ENCODE assay signal across 11 cellular contexts in the genomic region with DNA sequence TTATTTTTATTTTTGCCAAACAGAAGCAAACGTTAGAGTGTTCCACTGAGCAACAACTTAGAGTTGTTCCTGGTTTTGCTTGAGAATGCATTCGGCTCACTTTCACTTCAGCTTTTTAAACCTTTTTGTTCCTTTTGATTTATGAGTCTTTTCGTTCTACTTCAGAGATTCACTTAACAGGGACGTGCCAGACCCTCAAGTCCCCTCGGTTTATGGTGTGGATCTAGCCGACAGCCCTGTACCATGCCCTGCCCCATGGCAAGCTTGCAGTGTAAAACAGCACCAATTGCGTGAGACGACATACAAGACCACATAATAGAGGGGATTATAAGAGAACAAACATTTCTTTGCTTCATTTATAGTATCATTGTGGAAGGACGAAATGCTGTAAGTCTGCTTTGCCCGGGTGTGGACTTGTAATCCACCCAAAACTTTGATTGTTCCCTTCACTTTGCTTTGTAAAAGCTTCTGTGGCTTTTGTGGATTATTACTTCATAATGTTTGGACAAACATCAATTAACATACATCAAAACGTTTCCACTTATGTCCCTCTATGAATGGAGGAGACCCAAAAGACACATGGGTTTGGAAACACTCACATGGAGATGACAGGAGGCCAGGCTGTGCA.
DNase-seq lines count a peak whose midpoint lies in the region; ATAC-seq, FAIRE-seq and TF ChIP-seq lines count a peak whose summit lies in the region.
"Had no signal": no experiment of that assay in that cellular context is flagged by ENCODE, and none has a peak within 500 bp of the region (broad histone marks: within the 10 kb centered on the region; RNA-seq: fewer than 3 reads in every experiment).

No MANE protein-coding gene starts in this region.

- TF ChIP-seq EP300 in GM12878 (IDR thresholded peaks at IDR 0.05; ENCODE audit: borderline replicate concordance in 1 of 2, control insufficient read depth in 1 of 2, low read depth in 2 of 2, low read length in 2 of 2) = no peak

- ATAC-seq in HG03139 (IDR thresholded peaks at IDR 0.05; ENCODE audit: unreplicated experiment) (peak; percentile 54), GM12878 (peak; percentile 71)

- H3K4me1 ChIP-seq in GM12878 (ENCODE audit: control insufficient read depth, insufficient read depth, low read length) (no peaks in the 10 kb centered on the region), skeletal muscle satellite cell (ENCODE audit: control insufficient read depth, insufficient read depth, low read length) (peaks cover 20% of the 10 kb centered on the region)
- H3K4me1 ChIP-seq: right lobe of liver had no signal

- H3K27ac Mint-ChIP-seq in activated T-helper 1 cell treated with anti-CD3 and anti-CD28 coated beads, Interleukin-12 subunit alpha, Interleukin-12 subunit beta, Interleukin-2, Interleukin-4 antibody, amounts not matched to agents 30 ng/mL and 10 ng/mL and 1 ng/mL, durations not matched to agents 14 hours and 24 hours and 36 hours = no peak overlapping the region
- H3K27ac Mint-ChIP-seq: activated CD4-positive, alpha-beta memory T cell treated with anti-CD3 and anti-CD28 coated beads for 36 hours had no signal

- DNase-seq in DMS153 (lab: John Stamatoyannopoulos, UW) (peak; percentile 60), DMS153 treated with DMSO at 0.1 percent for 48 hours (lab: John Stamatoyannopoulos, UW; ENCODE audit: unreplicated experiment) (no peak), GM12878 (ENCODE audit: low read depth, low spot score) (no peak), AG20443 (ENCODE audit: low spot score) (no peak)
- DNase-seq in stimulated activated naive CD4-positive, alpha-beta T cell treated with Interleukin-2 at 50 U/mL for 16 hours (lab: John Stamatoyannopoulos, UW) = no peak
- no peak for DNase-seq in activated T-helper 1 cell treated with anti-CD3 and anti-CD28 coated beads, Interleukin-12 subunit alpha, Interleukin-12 subunit beta, Interleukin-2, Interleukin-4 antibody, amounts not matched to agents 30 ng/mL and 10 ng/mL and 1 ng/mL, durations not matched to agents 14 hours and 24 hours and 36 hours (ENCODE audit: low spot score)
- DNase-seq: activated CD4-positive, alpha-beta memory T cell treated with anti-CD3 and anti-CD28 coated beads for 36 hours; right lobe of liver had no signal

- RAD21 ChIA-PET in GM12878 (lab: Charles Lee; ENCODE audit: unreplicated experiment) = no interaction called here

- peaks cover 2% of the 10 kb centered on the region for H3K27me3 Mint-ChIP-seq in activated T-helper 1 cell treated with anti-CD3 and anti-CD28 coated beads, Interleukin-12 subunit alpha, Interleukin-12 subunit beta, Interleukin-2, Interleukin-4 antibody, amounts not matched to agents 30 ng/mL and 10 ng/mL and 1 ng/mL, durations not matched to agents 14 hours and 24 hours and 36 hours (ENCODE audit: insufficient read depth)
- H3K27me3 Mint-ChIP-seq: activated CD4-positive, alpha-beta memory T cell treated with anti-CD3 and anti-CD28 coated beads for 36 hours had no signal

- under 1% methylated on average over 11 of the region's 11 CpGs for WGBS in GM12878 (ENCODE audit: insufficient coverage, insufficient replicate concordance, low lambda C conversion rate, missing lambda C conversion rate)

- no peak for FAIRE-seq in GM12878 (lab: Jason Lieb, UNC)

- no peaks in the 10 kb centered on the region for H3K9me3 Mint-ChIP-seq in activated T-helper 1 cell treated with anti-CD3 and anti-CD28 coated beads, Interleukin-12 subunit alpha, Interleukin-12 subunit beta, Interleukin-2, Interleukin-4 antibody, amounts not matched to agents 30 ng/mL and 10 ng/mL and 1 ng/mL, durations not matched to agents 14 hours and 24 hours and 36 hours
- H3K9me3 Mint-ChIP-seq: activated CD4-positive, alpha-beta memory T cell treated with anti-CD3 and anti-CD28 coated beads for 36 hours had no signal

- in situ Hi-C loops in GM12878 (cut with MboI) = no loop called here

- H3K9me3 ChIP-seq in GM12878 (replicated peaks; ENCODE audit: control insufficient read depth, insufficient read depth, low read length) (no peaks in the 10 kb centered on the region), skeletal muscle satellite cell (replicated peaks; ENCODE audit: low read length) (no peaks in the 10 kb centered on the region)
- H3K9me3 ChIP-seq: right lobe of liver had no signal

- H3K4me2 ChIP-seq in GM12878 (ENCODE audit: control insufficient read depth, insufficient read depth) (0 out of 2 replicates have a peak overlapping the region, but pooled peaks have one; percentile 22), skeletal muscle satellite cell (ENCODE audit: low read length) (peak overlapping the region; percentile 61)

- H3K4me3 ChIP-seq in GM12878 (no peak overlapping the region), skeletal muscle satellite cell (ENCODE audit: low read length) (peak overlapping the region; percentile 6)
- H3K4me3 ChIP-seq: right lobe of liver had no signal

- no peak for TF ChIP-seq POLR2A in GM12878 (IDR thresholded peaks at IDR 0.05; ENCODE audit: low read depth, low read length)

- intact Hi-C loops in GM12878 (cut with micrococcal nuclease; ENCODE audit: unreplicated experiment) = loop anchor here (10.0 kb wide), 1 partner anchor 1813 kb away; no protein-coding TSS in a partner anchor
- intact Hi-C loops in activated T-helper 1 cell treated with anti-CD3 and anti-CD28 coated beads, Interleukin-12 subunit alpha, Interleukin-12 subunit beta, Interleukin-2, Interleukin-4 antibody, amounts not matched to agents 30 ng/mL and 10 ng/mL and 1 ng/mL, durations not matched to agents 14 hours and 24 hours and 36 hours (cut with micrococcal nuclease) = no loop called here

- peak overlapping the region; percentile 45 for H2AFZ ChIP-seq in GM12878 (ENCODE audit: control insufficient read depth, low read depth, low read length)

- CTCF ChIA-PET in GM12878 (lab: Yijun Ruan, JAX) = interaction anchor here (0.8 kb wide), 1 partner anchor 902 kb away, joined by 3 read pairs; no protein-coding TSS in a partner anchor

- no peak overlapping the region for H3K27ac ChIP-seq in GM12878 (ENCODE audit: control insufficient read depth, insufficient read depth)
- H3K27ac ChIP-seq: 22Rv1, right lobe of liver had no signal

- no peak for TF ChIP-seq RAD21 in GM12878 (IDR thresholded peaks at IDR 0.05; ENCODE audit: insufficient read depth, low read depth, low read length)

- no peaks in the 10 kb centered on the region for H3K79me2 ChIP-seq in GM12878 (ENCODE audit: control insufficient read depth, insufficient read depth, low read length)

- H3K36me3 Mint-ChIP-seq in activated T-helper 1 cell treated with anti-CD3 and anti-CD28 coated beads, Interleukin-12 subunit alpha, Interleukin-12 subunit beta, Interleukin-2, Interleukin-4 antibody, amounts not matched to agents 30 ng/mL and 10 ng/mL and 1 ng/mL, durations not matched to agents 14 hours and 24 hours and 36 hours (ENCODE audit: low read depth) = no peaks in the 10 kb centered on the region
- H3K36me3 Mint-ChIP-seq: activated CD4-positive, alpha-beta memory T cell treated with anti-CD3 and anti-CD28 coated beads for 36 hours had no signal

- H3K9ac ChIP-seq in GM12878 (ENCODE audit: control insufficient read depth, insufficient read depth, low read length) (no peak overlapping the region), skeletal muscle satellite cell (ENCODE audit: low read depth, low read length) (peak overlapping the region; percentile 54)

- POLR2A ChIA-PET in GM12878 (lab: Charles Lee) = no interaction called here

- no peak for TF ChIP-seq CTCF in GM12878 (IDR thresholded peaks at IDR 0.05 in 2 of 3, conservative IDR thresholded peaks at IDR 0.05 in 1 of 3; ENCODE audit: control insufficient read depth in 2 of 3, extremely low read depth in 1 of 3, insufficient read depth in 1 of 3, low read depth in 3 of 3, low read length in 3 of 3)

- SMC1A ChIA-PET in GM12878 (lab: Charles Lee; ENCODE audit: uncharacterized antibody, unreplicated experiment) = interaction anchor here (1.8 kb wide), 1 partner anchor 39 kb away, joined by 5 read pairs; no protein-coding TSS in a partner anchor

- H3K36me3 ChIP-seq in GM12878 (ENCODE audit: control insufficient read depth in 2 of 2, insufficient read depth in 2 of 2, low read length in 1 of 2) = no peaks in the 10 kb centered on the region
- no peaks in the 10 kb centered on the region for H3K36me3 ChIP-seq in skeletal muscle satellite cell (ENCODE audit: insufficient read depth, low read length)
- H3K36me3 ChIP-seq: right lobe of liver had no signal

- H3K4me1 Mint-ChIP-seq in activated T-helper 1 cell treated with anti-CD3 and anti-CD28 coated beads, Interleukin-12 subunit alpha, Interleukin-12 subunit beta, Interleukin-2, Interleukin-4 antibody, amounts not matched to agents 30 ng/mL and 10 ng/mL and 1 ng/mL, durations not matched to agents 14 hours and 24 hours and 36 hours (ENCODE audit: low read depth) = no peaks in the 10 kb centered on the region

- BruUV-seq in GM12878 (replicated peaks; lab: Mats Ljungman, UMichigan) = no TSS peak

- no peaks in the 10 kb centered on the region for H4K20me1 ChIP-seq in GM12878 (ENCODE audit: control insufficient read depth, insufficient read depth)

- H3K27me3 ChIP-seq in GM12878 (replicated peaks in 1 of 2; ENCODE audit: control insufficient read depth in 2 of 2, insufficient read depth in 2 of 2, low read length in 1 of 2) (no peaks in the 10 kb centered on the region; a peak in 1 of 4 replicates), skeletal muscle satellite cell (ENCODE audit: control insufficient read depth, insufficient read depth, low read length) (no peaks in the 10 kb centered on the region)
- H3K27me3 ChIP-seq: right lobe of liver had no signal

- no peak overlapping the region for H3K4me3 Mint-ChIP-seq in activated T-helper 1 cell treated with anti-CD3 and anti-CD28 coated beads, Interleukin-12 subunit alpha, Interleukin-12 subunit beta, Interleukin-2, Interleukin-4 antibody, amounts not matched to agents 30 ng/mL and 10 ng/mL and 1 ng/mL, durations not matched to agents 14 hours and 24 hours and 36 hours
- H3K4me3 Mint-ChIP-seq: activated CD4-positive, alpha-beta memory T cell treated with anti-CD3 and anti-CD28 coated beads for 36 hours had no signal

TF ChIP-seq in GM12878, 131 proteins besides CTCF, POLR2A, EP300 and RAD21 (continues in another document):
- TF ChIP-seq BHLHE40 (IDR thresholded peaks at IDR 0.05; ENCODE audit: borderline replicate concordance in 1 of 2, low read depth in 2 of 2, low read length in 1 of 2) = no peak
- TF ChIP-seq IKZF1 (conservative IDR thresholded peaks at IDR 0.05) = no peak
- TF ChIP-seq SPI1 (IDR thresholded peaks at IDR 0.05; ENCODE audit: borderline replicate concordance, insufficient read depth, low read depth, low read length) = peak; percentile 40; the same call in 1 of the 2 replicates
